Comparison of ENCODE assay signal across 1 cellular context in genomic region chr14:95497561-95498011, GRCh38.
TF ChIP-seq lines count a peak whose summit lies in the region.

No MANE protein-coding gene starts in this region.

TF ChIP-seq in SK-N-SH, 30 proteins besides CTCF, POLR2A, EP300 and RAD21 (continued from another document):
- TF ChIP-seq USF1 (IDR thresholded peaks at IDR 0.05; ENCODE audit: borderline replicate concordance, low read depth) (no peak), CHD2 (IDR thresholded peaks at IDR 0.05; ENCODE audit: low read length, partially characterized antibody) (peak; percentile 16), IRF3 (IDR thresholded peaks at IDR 0.05; ENCODE audit: low read depth, low read length) (no peak), TAF1 (IDR thresholded peaks at IDR 0.05; ENCODE audit: borderline replicate concordance, low read depth, low read length) (no peak), FOSL2 (IDR thresholded peaks at IDR 0.05; ENCODE audit: borderline replicate concordance, low read depth) (no peak), MAX (IDR thresholded peaks at IDR 0.05; ENCODE audit: low read depth) (no peak), EZH2phosphoT487 (IDR thresholded peaks at IDR 0.05; ENCODE audit: borderline replicate concordance, low read depth) (no peak), JUND (IDR thresholded peaks at IDR 0.05) (no peak), ZBTB33 (IDR thresholded peaks at IDR 0.05; ENCODE audit: borderline replicate concordance, low read depth) (no peak), GATA2 (CRISPR knock-in tag; IDR thresholded peaks at IDR 0.05) (peak; percentile 38; the same call in 1 of the 2 replicates), RXRA (IDR thresholded peaks at IDR 0.05; ENCODE audit: borderline replicate concordance, low read depth) (no peak), FOXM1 (IDR thresholded peaks at IDR 0.05; ENCODE audit: low read depth) (no peak), NFIC (IDR thresholded peaks at IDR 0.05; ENCODE audit: borderline replicate concordance) (no peak), SIN3A (IDR thresholded peaks at IDR 0.05; ENCODE audit: borderline replicate concordance, low read depth, low read length) (no peak), ELF1 (IDR thresholded peaks at IDR 0.05) (no peak), FOXJ3 (CRISPR knock-in tag; IDR thresholded peaks at IDR 0.05) (no peak), MXI1 (IDR thresholded peaks at IDR 0.05; ENCODE audit: low read depth, low read length) (peak; percentile 49; the same call in 1 of the 2 replicates), RFX5 (IDR thresholded peaks at IDR 0.05; ENCODE audit: low read length) (no peak), PBX3 (IDR thresholded peaks at IDR 0.05) (peak; percentile 42; the same call in 1 of the 2 replicates), REST (IDR thresholded peaks at IDR 0.05; ENCODE audit: low read depth, low read length) (no peak)
